ENCODE assay signal across 31 cellular contexts in the genomic region with DNA sequence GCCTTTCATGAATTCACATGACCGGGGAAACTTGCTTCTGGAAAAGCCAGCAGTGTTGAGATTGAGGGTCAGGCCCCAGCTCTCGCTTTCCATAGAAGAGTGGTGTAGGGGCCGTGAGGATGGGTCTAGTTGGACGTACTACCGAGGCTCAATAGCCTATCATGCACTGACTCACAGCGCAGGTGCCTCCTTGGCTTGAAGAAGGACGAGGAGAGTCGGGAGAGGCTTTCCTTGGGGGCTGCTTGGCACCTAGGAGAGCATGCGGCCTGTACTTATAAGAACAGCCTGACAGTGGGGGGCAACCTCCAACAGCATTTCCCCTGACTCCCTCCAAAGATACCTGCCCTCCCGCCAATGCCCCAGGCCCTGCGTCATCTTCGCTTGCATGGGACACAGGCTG. TPM values are rescaled to one million over a fixed set of nuclear protein-coding genes. Genes with fewer than 3 reads are reported as not detected.
"Had no signal": no experiment of that assay in that cellular context is flagged by ENCODE, and none has a peak within 500 bp of the region (broad histone marks: within the 10 kb centered on the region; RNA-seq: fewer than 3 reads in every experiment).

No MANE protein-coding gene starts in this region.

- H3K36me3 Mint-ChIP-seq: mesothelial cell of epicardium; naive B cell; natural killer cell; stimulated activated memory B cell treated with anti-CD40 and anti-IgM and Interleukin-4, amounts not matched to agents 10 μg/mL and 1 μg/mL and 100 μg/mL, for 72 hours had no signal

- H3K9me3 ChIP-seq: lower lobe of right lung, pancreas, prostate gland, sigmoid colon, tibial nerve, upper lobe of left lung had no signal

- H3K27ac Mint-ChIP-seq: mesothelial cell of epicardium; naive B cell; natural killer cell; nephron progenitor cell; stimulated activated memory B cell treated with anti-CD40 and anti-IgM and Interleukin-4, amounts not matched to agents 10 μg/mL and 1 μg/mL and 100 μg/mL, for 72 hours had no signal

- H3K27me3 ChIP-seq: left lung, pancreas, sigmoid colon, tibial nerve, upper lobe of left lung had no signal

- H3K4me3 Mint-ChIP-seq: mesothelial cell of epicardium; naive B cell; natural killer cell; nephron progenitor cell; stimulated activated memory B cell treated with anti-CD40 and anti-IgM and Interleukin-4, amounts not matched to agents 10 μg/mL and 1 μg/mL and 100 μg/mL, for 72 hours; stimulated activated naive CD8-positive, alpha-beta T cell treated with anti-CD3 and anti-CD28 coated beads, Interleukin-15, amount 100 ng/mL, for 72 hours had no signal

- ATAC-seq: heart right ventricle; left cardiac atrium; left lung; lower lobe of right lung; natural killer cell; pancreas; right cardiac atrium; stimulated activated memory B cell treated with anti-CD40 and anti-IgM and Interleukin-4, amounts not matched to agents 10 μg/mL and 1 μg/mL and 100 μg/mL, for 72 hours; stimulated activated naive CD8-positive, alpha-beta T cell treated with anti-CD3 and anti-CD28 coated beads, Interleukin-15, amount 100 ng/mL, for 72 hours had no signal

- FAIRE-seq: keratinocyte, pancreas, small intestine, urothelium cell line had no signal

- H3K4me3 ChIP-seq: heart right ventricle, hepatocyte, left lung, lower lobe of right lung, pancreas, prostate gland, sigmoid colon, tibial nerve, upper lobe of left lung had no signal

- H3K4me1 Mint-ChIP-seq: mesothelial cell of epicardium; naive B cell; natural killer cell; nephron progenitor cell; stimulated activated memory B cell treated with anti-CD40 and anti-IgM and Interleukin-4, amounts not matched to agents 10 μg/mL and 1 μg/mL and 100 μg/mL, for 72 hours had no signal

- H3K9me3 Mint-ChIP-seq: mesothelial cell of epicardium, natural killer cell, nephron progenitor cell had no signal

- DNase-seq: heart right ventricle; kidney glomerular epithelial cell; left cardiac atrium; left lung; lower lobe of right lung; mammary epithelial cell; mesenchymal stem cell; naive B cell; natural killer cell; nephron progenitor cell; nucleus accumbens; pancreas; retina; right cardiac atrium; sigmoid colon; stimulated activated CD4-positive, alpha-beta T cell treated with anti-CD3 and anti-CD28 coated beads, Interleukin-1b, Interleukin-23, amount 100 ng/mL, for 48 hours; stimulated activated CD4-positive, alpha-beta T cell treated with anti-CD3 and anti-CD28 coated beads, Interleukin-2, amount 100 ng/mL, for 48 hours; stimulated activated CD4-positive, alpha-beta T cell treated with anti-CD3 and anti-CD28 coated beads, Interleukin-4, amount 100 ng/mL, for 4 hours; stimulated activated CD8-positive, alpha-beta memory T cell treated with anti-CD3 and anti-CD28 coated beads, Interleukin-4, amount 100 ng/mL, for 48 hours; stimulated activated naive CD4-positive, alpha-beta T cell treated with Interleukin-2 at 50 U/mL for 16 hours; stimulated activated naive CD8-positive, alpha-beta T cell treated with anti-CD3 and anti-CD28 coated beads, Interleukin-15, amount 100 ng/mL, for 72 hours; upper lobe of left lung had no signal

- H3K4me1 ChIP-seq: left lung, lower lobe of right lung, pancreas, prostate gland, sigmoid colon, tibial nerve, upper lobe of left lung had no signal

- H3K27ac ChIP-seq: heart right ventricle, hepatocyte, left lung, lower lobe of right lung, pancreas, prostate gland, sigmoid colon, tibial nerve, upper lobe of left lung had no signal

- H3K36me3 ChIP-seq: left lung, lower lobe of right lung, pancreas, prostate gland, sigmoid colon, tibial nerve, upper lobe of left lung had no signal

RNA-seq across cellular contexts. Expression of a gene that starts 37.6 kb away (rescaled TPM):
- total RNA-seq: mammary epithelial cell, osteoblast had no signal
- polyA plus RNA-seq: keratinocyte, mammary epithelial cell had no signal
